Comparison of ENCODE assay signal across 18 cellular contexts in the genomic region with DNA sequence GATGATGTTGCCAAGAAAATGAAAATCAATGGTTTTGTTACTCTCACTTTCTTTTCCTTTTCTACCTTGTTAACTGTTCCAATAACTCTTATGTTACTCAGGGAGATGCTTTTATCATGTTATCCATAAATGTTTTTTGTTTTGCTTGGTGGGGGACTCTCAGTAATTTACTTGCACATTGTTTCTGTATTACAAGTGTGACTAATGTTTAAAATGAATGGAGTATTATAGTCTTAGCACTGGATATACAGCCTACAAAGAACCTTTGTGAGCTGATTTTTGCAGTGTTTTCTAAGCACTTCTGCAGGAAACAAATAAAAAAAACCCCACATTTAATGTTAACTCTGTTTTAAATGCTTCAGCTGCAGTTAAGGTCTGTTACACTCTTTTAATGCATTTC. TPM values are rescaled to one million over a fixed set of nuclear protein-coding genes. Genes with fewer than 3 reads are reported as not detected.
DNase-seq lines count a peak whose midpoint lies in the region; ATAC-seq, FAIRE-seq and TF ChIP-seq lines count a peak whose summit lies in the region.
"Had no signal": no experiment of that assay in that cellular context is flagged by ENCODE, and none has a peak within 500 bp of the region (broad histone marks: within the 10 kb centered on the region; RNA-seq: fewer than 3 reads in every experiment).

No MANE protein-coding gene starts in this region.

- no peak overlapping the region for H3K4me2 ChIP-seq in Karpas-422 (ENCODE audit: low read depth, low read length, poor library complexity, severe bottlenecking)
- H3K4me2 ChIP-seq in GM12878 (ENCODE audit: control insufficient read depth, insufficient read depth) = no peak overlapping the region
- H3K4me2 ChIP-seq in OCI-LY7 (ENCODE audit: low read length) = no peak overlapping the region

- no peak for TF ChIP-seq POLR2A in GM12878 (IDR thresholded peaks at IDR 0.05; ENCODE audit: low read depth, low read length)

- ATAC-seq in GM12878 (no peak), HG03342 (IDR thresholded peaks at IDR 0.05; ENCODE audit: unreplicated experiment) (no peak)

- no peak for TF ChIP-seq RAD21 in GM12878 (IDR thresholded peaks at IDR 0.05; ENCODE audit: insufficient read depth, low read depth, low read length)

- H3K79me2 ChIP-seq in Karpas-422 (ENCODE audit: low read length) (peaks cover 98% of the 10 kb centered on the region), GM12878 (ENCODE audit: control insufficient read depth, insufficient read depth, low read length) (peaks cover 30% of the 10 kb centered on the region), OCI-LY7 (ENCODE audit: insufficient read depth, low read depth, low read length) (peaks cover 37% of the 10 kb centered on the region; the same call in 1 of the 2 replicates)

- H3K9me2 ChIP-seq in Karpas-422 (replicated peaks; ENCODE audit: insufficient read depth, low read length) (no peaks in the 10 kb centered on the region), OCI-LY7 (ENCODE audit: insufficient read depth, low read length) (no peaks in the 10 kb centered on the region)

- FAIRE-seq in GM12878 (lab: Jason Lieb, UNC) = peak; percentile 54

- H4K20me1 ChIP-seq in Karpas-422 (ENCODE audit: insufficient read depth, low read depth, low read length) (no peaks in the 10 kb centered on the region), GM12878 (ENCODE audit: control insufficient read depth, insufficient read depth) (no peaks in the 10 kb centered on the region), OCI-LY7 (ENCODE audit: insufficient read depth, low read length) (0 out of 2 replicates have a peak, but pooled peaks cover 4% of the 10 kb centered on the region)

- BruUV-seq in GM12878 (replicated peaks; lab: Mats Ljungman, UMichigan) (no TSS peak), OCI-LY7 (replicated peaks; lab: Mats Ljungman, UMichigan) (no TSS peak)

- H3K27me3 ChIP-seq in Karpas-422 (ENCODE audit: low read length) (no peaks in the 10 kb centered on the region), GM12878 (replicated peaks in 1 of 2; ENCODE audit: control insufficient read depth in 2 of 2, insufficient read depth in 2 of 2, low read length in 1 of 2) (no peaks in the 10 kb centered on the region)
- H3K27me3 ChIP-seq: Peyer's patch had no signal

- RAD21 ChIA-PET in GM12878 (lab: Charles Lee; ENCODE audit: unreplicated experiment) = no interaction called here

- CTCF ChIA-PET in GM12878 (lab: Yijun Ruan, JAX) = interaction anchor here (0.7 kb wide), 1 partner anchor 64 kb away, joined by 3 read pairs; no protein-coding TSS in a partner anchor
- CTCF ChIA-PET in OCI-LY7 (lab: Charles Lee; ENCODE audit: unreplicated experiment) = no interaction called here

- no peak for TF ChIP-seq CTCF in GM12878 (IDR thresholded peaks at IDR 0.05 in 2 of 3, conservative IDR thresholded peaks at IDR 0.05 in 1 of 3; ENCODE audit: control insufficient read depth in 2 of 3, extremely low read depth in 1 of 3, insufficient read depth in 1 of 3, low read depth in 3 of 3, low read length in 3 of 3)
- no peak for TF ChIP-seq CTCF in OCI-LY7 (conservative IDR thresholded peaks at IDR 0.05; ENCODE audit: low read length)

- POLR2A ChIA-PET in GM12878 (lab: Charles Lee) = interaction anchor here (0.6 kb wide), 1 partner anchor 172 kb away, joined by 3 read pairs; no protein-coding TSS in a partner anchor
- POLR2A ChIA-PET in OCI-LY7 (lab: Charles Lee) = no interaction called here

- H3K4me1 ChIP-seq in Karpas-422 (ENCODE audit: low read length) (no peaks in the 10 kb centered on the region), GM12878 (ENCODE audit: control insufficient read depth, insufficient read depth, low read length) (no peaks in the 10 kb centered on the region), OCI-LY7 (ENCODE audit: insufficient read depth, low read length, poor library complexity, severe bottlenecking) (no peaks in the 10 kb centered on the region)

- H3K27ac ChIP-seq in Karpas-422 (ENCODE audit: low read length) (no peak overlapping the region), GM12878 (ENCODE audit: control insufficient read depth, insufficient read depth) (no peak overlapping the region), substantia nigra (ENCODE audit: low read depth, low read length, poor library complexity, severe bottlenecking) (peak overlapping the region; percentile 92), OCI-LY7 (ENCODE audit: low read depth, low read length, poor library complexity, severe bottlenecking) (no peak overlapping the region)
- H3K27ac ChIP-seq: GM23248, Peyer's patch had no signal

- no peaks in the 10 kb centered on the region for H3K9me3 ChIP-seq in Karpas-422 (ENCODE audit: low read length)
- no peaks in the 10 kb centered on the region for H3K9me3 ChIP-seq in GM12878 (replicated peaks; ENCODE audit: control insufficient read depth, insufficient read depth, low read length)
- H3K9me3 ChIP-seq in OCI-LY7 (ENCODE audit: low read length) = no peaks in the 10 kb centered on the region
- H3K9me3 ChIP-seq: Peyer's patch had no signal

- H3K9ac ChIP-seq in Karpas-422 (ENCODE audit: low read length) (no peak overlapping the region), GM12878 (ENCODE audit: control insufficient read depth, insufficient read depth, low read length) (no peak overlapping the region)
- H3K9ac ChIP-seq: GM23248 had no signal

- SMC1A ChIA-PET in GM12878 (lab: Charles Lee; ENCODE audit: uncharacterized antibody, unreplicated experiment) = interaction anchor here (1.0 to 1.5 kb wide), 2 partner anchors 10 to 197 kb away, joined by 4 read pairs; no protein-coding TSS in a partner anchor

- intact Hi-C loops in GM12878 (cut with micrococcal nuclease; ENCODE audit: unreplicated experiment) = no loop called here
- intact Hi-C loops in OCI-LY7 (cut with micrococcal nuclease; ENCODE audit: unreplicated experiment) = no loop called here

- DNase-seq in Karpas-422 (peak; percentile 29), GM12878 (ENCODE audit: low read depth, low spot score) (no peak), globus pallidus (ENCODE audit: low spot score) (peak; percentile 84), substantia nigra (lab: John Stamatoyannopoulos, UW) (no peak), cerebellar nuclear complex (lab: John Stamatoyannopoulos, UW) (no peak), OCI-LY7 (ENCODE audit: low spot score) (no peak), GF-D8 (lab: John Stamatoyannopoulos, UW) (no peak)
- DNase-seq: CD4-positive, alpha-beta memory T cell; GM23248; HCEC 1CT; Kasumi-1; NCI-H1105; NCI-H1694; NCI-H2227 treated with DMSO at 0.1 percent for 48 hours; NCI-H524; Peyer's patch; Right ventricle myocardium superior had no signal

- TF ChIP-seq EP300 in GM12878 (IDR thresholded peaks at IDR 0.05; ENCODE audit: borderline replicate concordance in 1 of 2, control insufficient read depth in 1 of 2, low read depth in 2 of 2, low read length in 2 of 2) = no peak

- in situ Hi-C loops in GM12878 (cut with MboI) = no loop called here

- H3K4me3 ChIP-seq in Karpas-422 (ENCODE audit: low read length) (no peak overlapping the region), GM12878 (no peak overlapping the region), OCI-LY7 (ENCODE audit: low read depth, low read length, poor library complexity, severe bottlenecking) (no peak overlapping the region)
- H3K4me3 ChIP-seq: GM23248, Peyer's patch had no signal

- H2AFZ ChIP-seq in Karpas-422 (ENCODE audit: low read length) (no peak overlapping the region), GM12878 (ENCODE audit: control insufficient read depth, low read depth, low read length) (no peak overlapping the region), OCI-LY7 (ENCODE audit: low read length) (no peak overlapping the region)
- H2AFZ ChIP-seq: GM23248 had no signal

- H3K36me3 ChIP-seq in Karpas-422 (ENCODE audit: insufficient read depth, low read length) (no peaks in the 10 kb centered on the region), GM12878 (ENCODE audit: control insufficient read depth in 2 of 2, insufficient read depth in 2 of 2, low read length in 1 of 2) (no peaks in the 10 kb centered on the region; a peak in 1 of 4 replicates), OCI-LY7 (ENCODE audit: insufficient read depth, low read length) (peaks cover 4% of the 10 kb centered on the region; the same call in 1 of the 2 replicates)
- H3K36me3 ChIP-seq: Peyer's patch had no signal

RNA-seq across cellular contexts. Expression of a gene that starts 12.1 kb away (rescaled TPM):
- 34.3 and 69.4 TPM in 2 replicates for total RNA-seq in Karpas-422 (2014; rRNA removed; shearing (Covaris generic); ENCODE audit: low replicate concordance)
- 475 and 481 TPM in 2 replicates for total RNA-seq in GM12878 (2013; cell fraction: nucleolus; rRNA removed)
- 135 and 169 TPM in 2 replicates for total RNA-seq in GM12878 (2014; rRNA removed)
- 150 and 160 TPM in 2 replicates for total RNA-seq in GM12878 (2014; rRNA removed; fragmentation: Illumina TruSeq; extraction: Trizol)
- total RNA-seq in GM12878 (2021) = 132 and 139 TPM in 2 replicates
- polyA plus RNA-seq in GM12878 (2011; ENCODE audit: low read depth) = 49.4 TPM
- polyA plus RNA-seq in GM12878 (2011; rRNA removed) = 171 and 218 TPM in 2 replicates
- 50.7 and 56.0 TPM in 2 replicates for polyA plus RNA-seq in GM12878 (2011; cell fraction: cytosol; rRNA removed)
- 117 and 155 TPM in 2 replicates for polyA plus RNA-seq in GM12878 (2011; cell fraction: nucleus; rRNA removed)
- 54.2 and 94.2 TPM in 2 replicates for polyA plus RNA-seq in GM12878 (2012)
- polyA plus RNA-seq in GM12878 (2014; fragmentation: Illumina TruSeq; extraction: Trizol) = 121 and 153 TPM in 2 replicates
- 100 to 1,000 TPM; 130 to 199 TPM for polyA plus RNA-seq in GM12878 (2014; fragmentation: Nextera tagmentation; extraction: Ambion mirVana)
- 78.0 and 88.4 TPM in 2 replicates for polyA plus RNA-seq in GM12878 (2014; rRNA removed)
- polyA plus RNA-seq in GM12878 (2016; fragmentation: Nextera tagmentation; extraction: Ambion mirVana) = 100 to 1,000 TPM; 107 to 111 TPM
- 205 and 241 TPM in 2 replicates for polyA minus RNA-seq in GM12878 (2011; rRNA and poly(A)+ RNA removed)
- 66.8 and 88.2 TPM in 2 replicates for polyA minus RNA-seq in GM12878 (2011; cell fraction: cytosol; rRNA and poly(A)+ RNA removed)
- 262 and 332 TPM in 2 replicates for polyA minus RNA-seq in GM12878 (2011; cell fraction: nucleus; rRNA and poly(A)+ RNA removed)
- 29.2 and 35.8 TPM in 2 replicates for total RNA-seq in OCI-LY7 (2014; rRNA removed; shearing (Covaris generic))
- total RNA-seq in OCI-LY7 (2022) = 38.0 and 41.9 TPM in 2 replicates

RNA-seq across cellular contexts. Expression of a gene that starts 12.3 kb away (rescaled TPM):
- 48.0 and 51.6 TPM in 2 replicates for total RNA-seq in Karpas-422 (2014; rRNA removed; shearing (Covaris generic); ENCODE audit: low replicate concordance)
- total RNA-seq in GM12878 (2013; cell fraction: nucleolus; rRNA removed) = 40.4 and 43.9 TPM in 2 replicates
- total RNA-seq in GM12878 (2014; rRNA removed) (47.0 and 48.7 TPM in 2 replicates), GM12878 (2014; rRNA removed; fragmentation: Illumina TruSeq; extraction: Trizol) (38.3 and 38.8 TPM in 2 replicates), GM12878 (2021) (37.7 and 41.7 TPM in 2 replicates), OCI-LY7 (2022) (25.7 and 34.5 TPM in 2 replicates)
- polyA plus RNA-seq in GM12878 (2011; ENCODE audit: low read depth) = 54.1 TPM
- polyA plus RNA-seq in GM12878 (2011; rRNA removed) (81.6 and 94.8 TPM in 2 replicates), GM12878 (2014; fragmentation: Illumina TruSeq; extraction: Trizol) (73.0 and 84.6 TPM in 2 replicates), GM12878 (2014; fragmentation: Nextera tagmentation; extraction: Ambion mirVana) (100 to 1,000 TPM; 128 to 156 TPM), GM12878 (2014; rRNA removed) (62.5 and 67.5 TPM in 2 replicates), GM12878 (2016; fragmentation: Nextera tagmentation; extraction: Ambion mirVana) (10 to 100 TPM; 58.0 to 59.3 TPM)
- polyA plus RNA-seq in GM12878 (2011; cell fraction: cytosol; rRNA removed) = 52.3 and 52.9 TPM in 2 replicates
- polyA plus RNA-seq in GM12878 (2011; cell fraction: nucleus; rRNA removed) = 37.9 and 40.9 TPM in 2 replicates
- 37.9 and 44.7 TPM in 2 replicates for polyA plus RNA-seq in GM12878 (2012)
- polyA minus RNA-seq in GM12878 (2011; rRNA and poly(A)+ RNA removed) = 33.3 and 49.5 TPM in 2 replicates
- 5.1 and 7.2 TPM in 2 replicates for polyA minus RNA-seq in GM12878 (2011; cell fraction: cytosol; rRNA and poly(A)+ RNA removed)
- polyA minus RNA-seq in GM12878 (2011; cell fraction: nucleus; rRNA and poly(A)+ RNA removed) = 12.6 and 18.2 TPM in 2 replicates
- 27.0 and 33.6 TPM in 2 replicates for total RNA-seq in OCI-LY7 (2014; rRNA removed; shearing (Covaris generic))

Comparison
In these comparisons a context has a peak if more than half of its experiments do, and no peak if none do; other contexts are left out.
1. DNase-seq: peak in Karpas-422 (single experiment) and globus pallidus (single experiment); none in GM12878 (single experiment), substantia nigra (0 of 49), cerebellar nuclear complex (0 of 2), OCI-LY7 (single experiment) and GF-D8 (single experiment).